In genomic region chr1:157272899-157273774, GRCh38 we compare ENCODE assay signal across 1 cellular context.
TF ChIP-seq lines count a peak whose summit lies in the region.

No MANE protein-coding gene starts in this region.

TF ChIP-seq in WTC11, 78 proteins besides CTCF, POLR2A, EP300 and RAD21 (continued from another document):
- TF ChIP-seq, protein P1, sequence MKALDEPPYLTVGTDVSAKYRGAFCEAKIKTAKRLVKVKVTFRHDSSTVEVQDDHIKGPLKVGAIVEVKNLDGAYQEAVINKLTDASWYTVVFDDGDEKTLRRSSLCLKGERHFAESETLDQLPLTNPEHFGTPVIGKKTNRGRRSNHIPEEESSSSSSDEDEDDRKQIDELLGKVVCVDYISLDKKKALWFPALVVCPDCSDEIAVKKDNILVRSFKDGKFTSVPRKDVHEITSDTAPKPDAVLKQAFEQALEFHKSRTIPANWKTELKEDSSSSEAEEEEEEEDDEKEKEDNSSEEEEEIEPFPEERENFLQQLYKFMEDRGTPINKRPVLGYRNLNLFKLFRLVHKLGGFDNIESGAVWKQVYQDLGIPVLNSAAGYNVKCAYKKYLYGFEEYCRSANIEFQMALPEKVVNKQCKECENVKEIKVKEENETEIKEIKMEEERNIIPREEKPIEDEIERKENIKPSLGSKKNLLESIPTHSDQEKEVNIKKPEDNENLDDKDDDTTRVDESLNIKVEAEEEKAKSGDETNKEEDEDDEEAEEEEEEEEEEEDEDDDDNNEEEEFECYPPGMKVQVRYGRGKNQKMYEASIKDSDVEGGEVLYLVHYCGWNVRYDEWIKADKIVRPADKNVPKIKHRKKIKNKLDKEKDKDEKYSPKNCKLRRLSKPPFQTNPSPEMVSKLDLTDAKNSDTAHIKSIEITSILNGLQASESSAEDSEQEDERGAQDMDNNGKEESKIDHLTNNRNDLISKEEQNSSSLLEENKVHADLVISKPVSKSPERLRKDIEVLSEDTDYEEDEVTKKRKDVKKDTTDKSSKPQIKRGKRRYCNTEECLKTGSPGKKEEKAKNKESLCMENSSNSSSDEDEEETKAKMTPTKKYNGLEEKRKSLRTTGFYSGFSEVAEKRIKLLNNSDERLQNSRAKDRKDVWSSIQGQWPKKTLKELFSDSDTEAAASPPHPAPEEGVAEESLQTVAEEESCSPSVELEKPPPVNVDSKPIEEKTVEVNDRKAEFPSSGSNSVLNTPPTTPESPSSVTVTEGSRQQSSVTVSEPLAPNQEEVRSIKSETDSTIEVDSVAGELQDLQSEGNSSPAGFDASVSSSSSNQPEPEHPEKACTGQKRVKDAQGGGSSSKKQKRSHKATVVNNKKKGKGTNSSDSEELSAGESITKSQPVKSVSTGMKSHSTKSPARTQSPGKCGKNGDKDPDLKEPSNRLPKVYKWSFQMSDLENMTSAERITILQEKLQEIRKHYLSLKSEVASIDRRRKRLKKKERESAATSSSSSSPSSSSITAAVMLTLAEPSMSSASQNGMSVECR (CRISPR knock-in tag; IDR thresholded peaks at IDR 0.05; ENCODE audit: borderline replicate concordance): no peak
- TF ChIP-seq IRF2 (CRISPR knock-in tag; IDR thresholded peaks at IDR 0.05; ENCODE audit: borderline replicate concordance, low read depth): no peak
- TF ChIP-seq, protein P2, sequence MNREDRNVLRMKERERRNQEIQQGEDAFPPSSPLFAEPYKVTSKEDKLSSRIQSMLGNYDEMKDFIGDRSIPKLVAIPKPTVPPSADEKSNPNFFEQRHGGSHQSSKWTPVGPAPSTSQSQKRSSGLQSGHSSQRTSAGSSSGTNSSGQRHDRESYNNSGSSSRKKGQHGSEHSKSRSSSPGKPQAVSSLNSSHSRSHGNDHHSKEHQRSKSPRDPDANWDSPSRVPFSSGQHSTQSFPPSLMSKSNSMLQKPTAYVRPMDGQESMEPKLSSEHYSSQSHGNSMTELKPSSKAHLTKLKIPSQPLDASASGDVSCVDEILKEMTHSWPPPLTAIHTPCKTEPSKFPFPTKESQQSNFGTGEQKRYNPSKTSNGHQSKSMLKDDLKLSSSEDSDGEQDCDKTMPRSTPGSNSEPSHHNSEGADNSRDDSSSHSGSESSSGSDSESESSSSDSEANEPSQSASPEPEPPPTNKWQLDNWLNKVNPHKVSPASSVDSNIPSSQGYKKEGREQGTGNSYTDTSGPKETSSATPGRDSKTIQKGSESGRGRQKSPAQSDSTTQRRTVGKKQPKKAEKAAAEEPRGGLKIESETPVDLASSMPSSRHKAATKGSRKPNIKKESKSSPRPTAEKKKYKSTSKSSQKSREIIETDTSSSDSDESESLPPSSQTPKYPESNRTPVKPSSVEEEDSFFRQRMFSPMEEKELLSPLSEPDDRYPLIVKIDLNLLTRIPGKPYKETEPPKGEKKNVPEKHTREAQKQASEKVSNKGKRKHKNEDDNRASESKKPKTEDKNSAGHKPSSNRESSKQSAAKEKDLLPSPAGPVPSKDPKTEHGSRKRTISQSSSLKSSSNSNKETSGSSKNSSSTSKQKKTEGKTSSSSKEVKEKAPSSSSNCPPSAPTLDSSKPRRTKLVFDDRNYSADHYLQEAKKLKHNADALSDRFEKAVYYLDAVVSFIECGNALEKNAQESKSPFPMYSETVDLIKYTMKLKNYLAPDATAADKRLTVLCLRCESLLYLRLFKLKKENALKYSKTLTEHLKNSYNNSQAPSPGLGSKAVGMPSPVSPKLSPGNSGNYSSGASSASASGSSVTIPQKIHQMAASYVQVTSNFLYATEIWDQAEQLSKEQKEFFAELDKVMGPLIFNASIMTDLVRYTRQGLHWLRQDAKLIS (CRISPR knock-in tag; IDR thresholded peaks at IDR 0.05; ENCODE audit: borderline replicate concordance): no peak
- TF ChIP-seq TCF7 (CRISPR knock-in tag; IDR thresholded peaks at IDR 0.05; ENCODE audit: low read depth): no peak
- TF ChIP-seq ETV6 (CRISPR knock-in tag; IDR thresholded peaks at IDR 0.05): no peak
- no peak for TF ChIP-seq FOXP1 (CRISPR knock-in tag; IDR thresholded peaks at IDR 0.05; ENCODE audit: borderline replicate concordance)
- no peak for TF ChIP-seq PRRX2 (CRISPR knock-in tag; IDR thresholded peaks at IDR 0.05)
